16 cellular contexts compared by ENCODE assay signal in genomic region chr3:125214738-125215137, GRCh38. TPM values are rescaled to one million over a fixed set of nuclear protein-coding genes. Genes with fewer than 3 reads are reported as not detected.
A peak's percentile ranks its signal among the peaks of the same experiment; 100 is the strongest.
DNase-seq lines count a peak whose midpoint lies in the region; ATAC-seq, FAIRE-seq and TF ChIP-seq lines count a peak whose summit lies in the region.
"Had no signal": no experiment of that assay in that cellular context is flagged by ENCODE, and none has a peak within 500 bp of the region (broad histone marks: within the 10 kb centered on the region; RNA-seq: fewer than 3 reads in every experiment).

No MANE protein-coding gene starts in this region.

- TF ChIP-seq EP300 in GM12878 (IDR thresholded peaks at IDR 0.05; ENCODE audit: borderline replicate concordance in 1 of 2, control insufficient read depth in 1 of 2, low read depth in 2 of 2, low read length in 2 of 2), result no peak

- TF ChIP-seq POLR2A in GM12878 (IDR thresholded peaks at IDR 0.05; ENCODE audit: low read depth, low read length) (no peak), GM18505 (IDR thresholded peaks at IDR 0.05; ENCODE audit: borderline replicate concordance, extremely low read depth, insufficient read depth, insufficient read length) (no peak)

- H4K20me1 ChIP-seq in DND-41 (ENCODE audit: insufficient read depth, low read length), result no peaks in the 10 kb centered on the region
- H4K20me1 ChIP-seq in OCI-LY3 (ENCODE audit: insufficient read depth, low read length), result no peaks in the 10 kb centered on the region
- H4K20me1 ChIP-seq in GM12878 (ENCODE audit: control insufficient read depth, insufficient read depth), result no peaks in the 10 kb centered on the region

- BruUV-seq in GM12878 (replicated peaks; lab: Mats Ljungman, UMichigan), result no TSS peak

- CTCF ChIA-PET in GM12878 (lab: Yijun Ruan, JAX), result interaction anchor here (0.6 kb wide), 1 partner anchor 247 kb away, joined by 3 read pairs; no protein-coding TSS in a partner anchor

- H3K36me3 ChIP-seq in DND-41 (ENCODE audit: insufficient read depth, low read length) (no peaks in the 10 kb centered on the region), OCI-LY3 (replicated peaks; ENCODE audit: low read depth, low read length) (no peaks in the 10 kb centered on the region), GM12878 (ENCODE audit: control insufficient read depth in 2 of 2, insufficient read depth in 2 of 2, low read length in 1 of 2) (no peaks in the 10 kb centered on the region)
- H3K36me3 ChIP-seq: ascending aorta, spleen had no signal

- in situ Hi-C loops in GM12878 (cut with MboI), result no loop called here

- no peak for TF ChIP-seq RAD21 in GM12878 (IDR thresholded peaks at IDR 0.05; ENCODE audit: insufficient read depth, low read depth, low read length)

- intact Hi-C loops in GM12878 (cut with micrococcal nuclease; ENCODE audit: unreplicated experiment), result no loop called here

- ATAC-seq in DND-41 (ENCODE audit: insufficient read depth, low read depth) (no peak), GM12878 (peak; percentile 33), GM18505 (IDR thresholded peaks at IDR 0.05; ENCODE audit: unreplicated experiment) (no peak)
- ATAC-seq: stimulated activated memory B cell treated with anti-CD40 and anti-IgM and Interleukin-4, amounts not matched to agents 10 μg/mL and 1 μg/mL and 100 μg/mL, for 72 hours had no signal

- WGBS in GM12878 (ENCODE audit: insufficient coverage, insufficient replicate concordance, low lambda C conversion rate, missing lambda C conversion rate), result 6% methylated on average over 3 of the region's 3 CpGs

- no peaks in the 10 kb centered on the region for H3K27me3 ChIP-seq in DND-41 (ENCODE audit: insufficient read depth, low read length, poor library complexity)
- no peaks in the 10 kb centered on the region for H3K27me3 ChIP-seq in OCI-LY3 (ENCODE audit: low read depth, low read length)
- peaks cover 0 to 7% of the 10 kb centered on the region in 2 experiments; a peak in 2 of 4 replicates for H3K27me3 ChIP-seq in GM12878 (replicated peaks in 1 of 2; ENCODE audit: control insufficient read depth in 2 of 2, insufficient read depth in 2 of 2, low read length in 1 of 2)

- no peak overlapping the region for H3K9ac ChIP-seq in DND-41 (ENCODE audit: low read depth, low read length)
- H3K9ac ChIP-seq in OCI-LY3 (ENCODE audit: low read length), result no peak overlapping the region
- no peak overlapping the region for H3K9ac ChIP-seq in GM12878 (ENCODE audit: control insufficient read depth, insufficient read depth, low read length)

- no peak for FAIRE-seq in GM12878 (lab: Jason Lieb, UNC)

- H3K9me3 ChIP-seq in DND-41 (ENCODE audit: insufficient read depth, low read length, severe bottlenecking), result no peaks in the 10 kb centered on the region
- no peaks in the 10 kb centered on the region for H3K9me3 ChIP-seq in OCI-LY3 (ENCODE audit: insufficient read depth, low read length)
- H3K9me3 ChIP-seq in GM12878 (replicated peaks; ENCODE audit: control insufficient read depth, insufficient read depth, low read length), result no peaks in the 10 kb centered on the region
- H3K9me3 ChIP-seq: ascending aorta, spleen had no signal

- SMC1A ChIA-PET in GM12878 (lab: Charles Lee; ENCODE audit: uncharacterized antibody, unreplicated experiment), result interaction anchor here (0.6 to 1.4 kb wide), 7 partner anchors 8 to 365 kb away, joined by 3 to 5 read pairs (median 3); no protein-coding TSS in a partner anchor

- no peak overlapping the region for H3K4me3 ChIP-seq in AG10803 (ENCODE audit: low read length)
- no peak overlapping the region for H3K4me3 ChIP-seq in DND-41 (ENCODE audit: low read depth in 1 of 2, low read length in 2 of 2)
- H3K4me3 ChIP-seq in OCI-LY3 (ENCODE audit: low read length), result no peak overlapping the region
- no peak overlapping the region for H3K4me3 ChIP-seq in GM12878
- H3K4me3 ChIP-seq: ascending aorta, spleen had no signal

- DNase-seq in AG10803 (ENCODE audit: low read depth), result peak; percentile 34
- no peak for DNase-seq in DND-41
- DNase-seq in GM12878 (ENCODE audit: low read depth, low spot score), result no peak
- no peak for DNase-seq in DMS153 treated with DMSO at 0.1 percent for 48 hours (lab: John Stamatoyannopoulos, UW; ENCODE audit: unreplicated experiment)
- DNase-seq in cerebellar cortex (ENCODE audit: low spot score), result no peak
- DNase-seq in D341Med (ENCODE audit: low spot score), result no peak
- DNase-seq: activated CD4-positive, alpha-beta T cell treated with anti-CD3 and anti-CD28 coated beads, Interleukin-2, amount 50 U/mL, for 4 hours; NCI-H1092; NCI-H774; spleen; T-helper 9 cell had no signal

- TF ChIP-seq CTCF in AG10803 (conservative IDR thresholded peaks at IDR 0.05; ENCODE audit: low read length), result no peak
- TF ChIP-seq CTCF in DND-41 (IDR thresholded peaks at IDR 0.05; ENCODE audit: borderline replicate concordance, extremely low read depth, low read length, poor library complexity, severe bottlenecking), result no peak
- no peak for TF ChIP-seq CTCF in OCI-LY3 (IDR thresholded peaks at IDR 0.05; ENCODE audit: low read depth, low read length)
- no peak for TF ChIP-seq CTCF in GM12878 (IDR thresholded peaks at IDR 0.05 in 2 of 3, conservative IDR thresholded peaks at IDR 0.05 in 1 of 3; ENCODE audit: control insufficient read depth in 2 of 3, extremely low read depth in 1 of 3, insufficient read depth in 1 of 3, low read depth in 3 of 3, low read length in 3 of 3)

- POLR2A ChIA-PET in GM12878 (lab: Charles Lee), result interaction anchor here (0.6 kb wide), 1 partner anchor 13 kb away, joined by 4 read pairs; no protein-coding TSS in a partner anchor

- H3K79me2 ChIP-seq in DND-41 (ENCODE audit: insufficient read depth, low read length) (no peaks in the 10 kb centered on the region), OCI-LY3 (ENCODE audit: low read length) (no peaks in the 10 kb centered on the region), GM12878 (ENCODE audit: control insufficient read depth, insufficient read depth, low read length) (no peaks in the 10 kb centered on the region)

- H3K27ac ChIP-seq in DND-41 (ENCODE audit: low read length) (no peak overlapping the region), OCI-LY3 (ENCODE audit: low read length) (no peak overlapping the region), GM12878 (ENCODE audit: control insufficient read depth, insufficient read depth) (no peak overlapping the region)
- H3K27ac ChIP-seq: ascending aorta, spleen had no signal

- RAD21 ChIA-PET in GM12878 (lab: Charles Lee; ENCODE audit: unreplicated experiment), result interaction anchor here (0.6 to 1.8 kb wide), 4 partner anchors 15 to 286 kb away, joined by 3 to 4 read pairs (median 4); no protein-coding TSS in a partner anchor

- H2AFZ ChIP-seq in DND-41 (ENCODE audit: low read depth, low read length) (no peak overlapping the region), OCI-LY3 (ENCODE audit: low read depth, low read length) (peak overlapping the region; percentile 25; the same call in 1 of the 2 replicates), GM12878 (ENCODE audit: control insufficient read depth, low read depth, low read length) (peak overlapping the region; percentile 4; the same call in 1 of the 2 replicates)

- 0 out of 2 replicates have a peak overlapping the region, but pooled peaks have one; percentile 12 for H3K4me2 ChIP-seq in DND-41 (ENCODE audit: insufficient read depth, low read length)
- H3K4me2 ChIP-seq in OCI-LY3 (ENCODE audit: low read length), result 0 out of 2 replicates have a peak overlapping the region, but pooled peaks have one; percentile 6
- no peak overlapping the region for H3K4me2 ChIP-seq in GM12878 (ENCODE audit: control insufficient read depth, insufficient read depth)

- H3K4me1 ChIP-seq in DND-41 (ENCODE audit: insufficient read depth, low read length), result peaks cover 14% of the 10 kb centered on the region
- no peaks in the 10 kb centered on the region for H3K4me1 ChIP-seq in OCI-LY3 (ENCODE audit: low read length)
- peaks cover 6% of the 10 kb centered on the region for H3K4me1 ChIP-seq in GM12878 (ENCODE audit: control insufficient read depth, insufficient read depth, low read length)

TF ChIP-seq in GM12878, 131 proteins besides CTCF, POLR2A, EP300 and RAD21 (continues in another document):
- 0 out of 2 replicates have a peak, but pooled peaks have one; percentile 21 for TF ChIP-seq ATF7 (IDR thresholded peaks at IDR 0.05; ENCODE audit: low read depth)
- no peak for TF ChIP-seq PML (IDR thresholded peaks at IDR 0.05; ENCODE audit: low read length)
- peak; percentile 47; the same call in 1 of the 2 replicates for TF ChIP-seq ZNF384 (IDR thresholded peaks at IDR 0.05; ENCODE audit: borderline replicate concordance, low read depth, low read length)

RNA-seq across cellular contexts. Expression of gene SLC12A8, which starts 2.2 kb away (rescaled TPM):
- 14.9 and 17.1 TPM in 2 replicates for total RNA-seq in GM12878 (2013; cell fraction: nucleolus; rRNA removed)
- 61.1 and 71.6 TPM in 2 replicates for total RNA-seq in GM12878 (2014; rRNA removed)
- total RNA-seq in GM12878 (2014; rRNA removed; fragmentation: Illumina TruSeq; extraction: Trizol), result 51.1 and 54.0 TPM in 2 replicates
- total RNA-seq in GM12878 (2021), result 58.3 and 61.4 TPM in 2 replicates
- polyA plus RNA-seq in GM12878 (2011; ENCODE audit: low read depth), result 50.0 TPM
- 0.97 and 2.5 TPM in 2 replicates for polyA plus RNA-seq in GM12878 (2011; rRNA removed)
- 2.2 and 2.6 TPM in 2 replicates for polyA plus RNA-seq in GM12878 (2011; cell fraction: cytosol; rRNA removed)
- 2.5 and 2.6 TPM in 2 replicates for polyA plus RNA-seq in GM12878 (2011; cell fraction: nucleus; rRNA removed)
- 58.3 and 69.9 TPM in 2 replicates for polyA plus RNA-seq in GM12878 (2012)
- 59.1 and 62.6 TPM in 2 replicates for polyA plus RNA-seq in GM12878 (2014; fragmentation: Illumina TruSeq; extraction: Trizol)
- polyA plus RNA-seq in GM12878 (2014; fragmentation: Nextera tagmentation; extraction: Ambion mirVana), result 10 to 100 TPM; 39.8 to 46.1 TPM
- polyA plus RNA-seq in GM12878 (2014; rRNA removed), result 65.8 and 70.5 TPM in 2 replicates
- 10 to 100 TPM; 40.4 to 44.2 TPM for polyA plus RNA-seq in GM12878 (2016; fragmentation: Nextera tagmentation; extraction: Ambion mirVana)
- 2.0 and 2.6 TPM in 2 replicates for polyA minus RNA-seq in GM12878 (2011; rRNA and poly(A)+ RNA removed)
- polyA minus RNA-seq in GM12878 (2011; cell fraction: cytosol; rRNA and poly(A)+ RNA removed), result 1.5 and 1.6 TPM in 2 replicates
- 2.2 and 5.4 TPM in 2 replicates for polyA minus RNA-seq in GM12878 (2011; cell fraction: nucleus; rRNA and poly(A)+ RNA removed)
- total RNA-seq: ascending aorta had no signal
- polyA plus RNA-seq: IgD-negative memory B cell had no signal
